19 cellular contexts compared by ENCODE assay signal in genomic region chrX:115017455-115017854, GRCh38. TPM values are rescaled to one million over a fixed set of nuclear protein-coding genes. Genes with fewer than 3 reads are reported as not detected.
A peak's percentile ranks its signal among the peaks of the same experiment; 100 is the strongest.
DNase-seq lines count a peak whose midpoint lies in the region; ATAC-seq, FAIRE-seq and TF ChIP-seq lines count a peak whose summit lies in the region.
"Had no signal": no experiment of that assay in that cellular context is flagged by ENCODE, and none has a peak within 500 bp of the region (broad histone marks: within the 10 kb centered on the region; RNA-seq: fewer than 3 reads in every experiment).

Gene IL13RA2, minus strand, starts transcription at chrX:115017616. Its CDS starts 347 bp downstream, at chrX:115017269.

- no peak within 1 kb of the TSS for H3K4me2 ChIP-seq in HepG2 (ENCODE audit: low read depth, low read length)
- no peak within 1 kb of the TSS for H3K4me2 ChIP-seq in GM12878 (ENCODE audit: control insufficient read depth, insufficient read depth)

- ATAC-seq in HepG2 = no peak
- ATAC-seq in right lobe of liver = no peak
- ATAC-seq in GM12878 = no peak
- ATAC-seq: activated naive CD8-positive, alpha-beta T cell treated with anti-CD3 and anti-CD28 coated beads, Interleukin-2, amount 50 U/mL, for 24 hours; HCT116 had no signal

- H3K79me2 ChIP-seq in HepG2 (ENCODE audit: insufficient read depth, low read length) = no peaks in the 10 kb centered on the region
- H3K79me2 ChIP-seq in GM12878 (ENCODE audit: control insufficient read depth, insufficient read depth, low read length) = no peaks in the 10 kb centered on the region

- no peaks in the 10 kb centered on the region for H3K4me1 ChIP-seq in HepG2 (ENCODE audit: insufficient read depth, low read length)
- no peaks in the 10 kb centered on the region for H3K4me1 ChIP-seq in right lobe of liver
- H3K4me1 ChIP-seq in GM12878 (ENCODE audit: control insufficient read depth, insufficient read depth, low read length) = no peaks in the 10 kb centered on the region
- H3K4me1 ChIP-seq: vagina had no signal

- intact Hi-C loops in HepG2 (cut with micrococcal nuclease; ENCODE audit: unreplicated experiment) = loop anchor here (5.0 kb wide), 1 partner anchor 475 kb away; no protein-coding TSS in a partner anchor
- intact Hi-C loops in right lobe of liver (cut with DNase I) = no loop called here
- intact Hi-C loops in GM12878 (cut with micrococcal nuclease; ENCODE audit: unreplicated experiment) = no loop called here

- H4K20me1 ChIP-seq in HepG2 (ENCODE audit: insufficient read depth, low read length) (no peaks in the 10 kb centered on the region), GM12878 (ENCODE audit: control insufficient read depth, insufficient read depth) (no peaks in the 10 kb centered on the region)

- no peak for TF ChIP-seq EP300 in HepG2 (IDR thresholded peaks at IDR 0.05; ENCODE audit: low read depth in 2 of 2, low read length in 2 of 2)
- no peak for TF ChIP-seq EP300 in HepG2 (CRISPR knock-in tag; IDR thresholded peaks at IDR 0.05; ENCODE audit: borderline replicate concordance)
- TF ChIP-seq EP300 in GM12878 (IDR thresholded peaks at IDR 0.05; ENCODE audit: borderline replicate concordance in 1 of 2, control insufficient read depth in 1 of 2, low read depth in 2 of 2, low read length in 2 of 2) = no peak

- no peaks in the 10 kb centered on the region for H3K27me3 Mint-ChIP-seq in activated CD4-positive, alpha-beta memory T cell treated with anti-CD3 and anti-CD28 coated beads, Interleukin-2, amount 10 ng/mL, durations not matched to agents 7 days and 5 days
- H3K27me3 Mint-ChIP-seq: activated naive CD8-positive, alpha-beta T cell treated with anti-CD3 and anti-CD28 coated beads, Interleukin-2, amount 50 U/mL, for 24 hours had no signal

- H3K36me3 ChIP-seq in HepG2 (replicated peaks in 1 of 2; ENCODE audit: control insufficient read depth in 1 of 2, insufficient read depth in 2 of 2, low read length in 2 of 2) (no peaks in the 10 kb centered on the region), right lobe of liver (no peaks in the 10 kb centered on the region), GM12878 (ENCODE audit: control insufficient read depth in 2 of 2, insufficient read depth in 2 of 2, low read length in 1 of 2) (no peaks in the 10 kb centered on the region)
- H3K36me3 ChIP-seq: vagina had no signal

- DNase-seq in HepG2 (ENCODE audit: low spot score) (no peak), right lobe of liver (no peak), GM12878 (ENCODE audit: low read depth, low spot score) (no peak), fibroblast of pulmonary artery (ENCODE audit: low read depth) (peak; percentile 51), NCI-H146 treated with DMSO at 0.1 percent for 48 hours (lab: John Stamatoyannopoulos, UW; ENCODE audit: unreplicated experiment) (no peak)
- DNase-seq in activated effector memory CD4-positive, alpha-beta T cell treated with Interleukin-2 at 50 U/mL for 16 hours = no peak
- no peak for DNase-seq in activated CD4-positive, alpha-beta memory T cell treated with anti-CD3 and anti-CD28 coated beads, Interleukin-2, amount 10 ng/mL, durations not matched to agents 7 days and 5 days
- no peak for DNase-seq in stimulated activated CD4-positive, alpha-beta T cell treated with anti-CD3 and anti-CD28 coated beads, Interleukin-4, amount 100 ng/mL, for 1 hour
- DNase-seq: activated T-cell treated with anti-CD3 and anti-CD28 coated beads, Interleukin-2, amount 50 U/mL, for 48 hours; NCI-H1436 treated with DMSO at 0.1 percent for 48 hours; NCI-H446 treated with DMSO at 0.1 percent for 48 hours; retina had no signal

- CTCF ChIA-PET in HepG2 (lab: Yijun Ruan, JAX; ENCODE audit: low intra/inter-chr PET ratio, low total read pairs) (no interaction called here), GM12878 (lab: Yijun Ruan, JAX) (interaction anchor here (0.7 to 2.3 kb wide), 10 partner anchors 9 to 392 kb away, joined by 3 to 17 read pairs (median 3); no protein-coding TSS in a partner anchor)
- CTCF ChIA-PET in activated CD4-positive, alpha-beta memory T cell treated with anti-CD3 and anti-CD28 coated beads, Interleukin-2, amount 10 ng/mL, durations not matched to agents 7 days and 5 days (lab: Charles Lee) = no interaction called here

- no peak for FAIRE-seq in HepG2 (lab: Jason Lieb, UNC)
- FAIRE-seq in GM12878 (lab: Jason Lieb, UNC) = no peak
- FAIRE-seq: endometrium, GM12892 had no signal

- no peak within 1 kb of the TSS for H3K4me3 ChIP-seq in HepG2 (replicated peaks in 1 of 3; ENCODE audit: insufficient read depth in 1 of 3, low read depth in 2 of 3, low read length in 3 of 3)
- H3K4me3 ChIP-seq in right lobe of liver = no peak within 1 kb of the TSS
- H3K4me3 ChIP-seq in GM12878 = no peak within 1 kb of the TSS
- peak within 1 kb of the TSS; percentile 19 for H3K4me3 ChIP-seq in fibroblast of pulmonary artery (replicated peaks; ENCODE audit: low read depth, low read length)
- H3K4me3 ChIP-seq: lung, vagina had no signal

- no peak within 1 kb of the TSS for H3K27ac ChIP-seq in HepG2 (ENCODE audit: extremely low read length, insufficient read depth, low read length)
- H3K27ac ChIP-seq in right lobe of liver = no peak within 1 kb of the TSS
- no peak within 1 kb of the TSS for H3K27ac ChIP-seq in GM12878 (ENCODE audit: control insufficient read depth, insufficient read depth)
- H3K27ac ChIP-seq: vagina had no signal

- no peak within 1 kb of the TSS for H3K27ac Mint-ChIP-seq in activated CD4-positive, alpha-beta memory T cell treated with anti-CD3 and anti-CD28 coated beads, Interleukin-2, amount 10 ng/mL, durations not matched to agents 7 days and 5 days
- H3K27ac Mint-ChIP-seq: activated naive CD8-positive, alpha-beta T cell treated with anti-CD3 and anti-CD28 coated beads, Interleukin-2, amount 50 U/mL, for 24 hours; nephron had no signal

- BruUV-seq in HepG2 (replicated peaks; lab: Mats Ljungman, UMichigan) (no TSS peak), GM12878 (replicated peaks; lab: Mats Ljungman, UMichigan) (no TSS peak)

- SMC1A ChIA-PET in GM12878 (lab: Charles Lee; ENCODE audit: uncharacterized antibody, unreplicated experiment) = interaction anchor here (1.4 kb wide), 1 partner anchor 24 kb away, joined by 4 read pairs; no protein-coding TSS in a partner anchor

- POLR2A ChIA-PET in HepG2 (lab: Yijun Ruan, JAX) = no interaction called here
- POLR2A ChIA-PET in GM12878 (lab: Charles Lee) = no interaction called here
- POLR2A ChIA-PET in activated CD4-positive, alpha-beta memory T cell treated with anti-CD3 and anti-CD28 coated beads, Interleukin-2, amount 10 ng/mL, durations not matched to agents 7 days and 5 days (lab: Charles Lee) = no interaction called here

- H3K4me3 Mint-ChIP-seq in activated CD4-positive, alpha-beta memory T cell treated with anti-CD3 and anti-CD28 coated beads, Interleukin-2, amount 10 ng/mL, durations not matched to agents 7 days and 5 days = no peak within 1 kb of the TSS
- H3K4me3 Mint-ChIP-seq: activated naive CD8-positive, alpha-beta T cell treated with anti-CD3 and anti-CD28 coated beads, Interleukin-2, amount 50 U/mL, for 24 hours; nephron had no signal

- TF ChIP-seq POLR2A in HepG2 (IDR thresholded peaks at IDR 0.05; ENCODE audit: insufficient read depth in 1 of 2, low read depth in 2 of 2, low read length in 2 of 2) = no peak
- TF ChIP-seq POLR2A in right lobe of liver (IDR thresholded peaks at IDR 0.05) = no peak
- no peak for TF ChIP-seq POLR2A in GM12878 (IDR thresholded peaks at IDR 0.05; ENCODE audit: low read depth, low read length)

- H2AFZ ChIP-seq in HepG2 (ENCODE audit: low read length) (no peak within 1 kb of the TSS), GM12878 (ENCODE audit: control insufficient read depth, low read depth, low read length) (no peak within 1 kb of the TSS)

- H3K27me3 ChIP-seq in HepG2 (ENCODE audit: control insufficient read depth in 1 of 2, insufficient read depth in 2 of 2, low read length in 2 of 2) (no peaks in the 10 kb centered on the region), right lobe of liver (peaks cover 0 to 5% of the 10 kb centered on the region in 2 donors), GM12878 (replicated peaks in 1 of 2; ENCODE audit: control insufficient read depth in 2 of 2, insufficient read depth in 2 of 2, low read length in 1 of 2) (no peaks in the 10 kb centered on the region)
- H3K27me3 ChIP-seq: vagina had no signal

- H3K9me3 ChIP-seq in HepG2 (ENCODE audit: low read length) = no peaks in the 10 kb centered on the region
- no peaks in the 10 kb centered on the region for H3K9me3 ChIP-seq in right lobe of liver
- H3K9me3 ChIP-seq in GM12878 (replicated peaks; ENCODE audit: control insufficient read depth, insufficient read depth, low read length) = no peaks in the 10 kb centered on the region
- H3K9me3 ChIP-seq: vagina had no signal

- 48% methylated on average over 11 of the region's 11 CpGs for WGBS in HepG2 (ENCODE audit: low lambda C conversion rate)
- WGBS in right lobe of liver (ENCODE audit: insufficient coverage, low coverage, low lambda C conversion rate, missing lambda C conversion rate) = 61% methylated on average over 11 of the region's 11 CpGs
- 54% methylated on average over 11 of the region's 11 CpGs for WGBS in GM12878 (ENCODE audit: insufficient coverage, insufficient replicate concordance, low lambda C conversion rate, missing lambda C conversion rate)

- RAD21 ChIA-PET in GM12878 (lab: Charles Lee; ENCODE audit: unreplicated experiment) = no interaction called here

- in situ Hi-C loops in HepG2 (cut with HindIII; ENCODE audit: extremely low pct_ligation_motif_present, low pct_unique_long_range_greater_than_20kb) = no loop called here
- in situ Hi-C loops in GM12878 (cut with MboI) = no loop called here

- TF ChIP-seq CTCF in HepG2 (CRISPR knock-in tag; IDR thresholded peaks at IDR 0.05) (no peak), right lobe of liver (IDR thresholded peaks at IDR 0.05) (no peak), GM12878 (IDR thresholded peaks at IDR 0.05 in 2 of 3, conservative IDR thresholded peaks at IDR 0.05 in 1 of 3; ENCODE audit: control insufficient read depth in 2 of 3, extremely low read depth in 1 of 3, insufficient read depth in 1 of 3, low read depth in 3 of 3, low read length in 3 of 3) (no peak), fibroblast of pulmonary artery (IDR thresholded peaks at IDR 0.05; ENCODE audit: low read length, missing control alignments) (no peak)

- no peak within 1 kb of the TSS for H3K9ac ChIP-seq in HepG2 (ENCODE audit: insufficient read depth, low read depth, low read length)
- no peak within 1 kb of the TSS for H3K9ac ChIP-seq in GM12878 (ENCODE audit: control insufficient read depth, insufficient read depth, low read length)

- no peaks in the 10 kb centered on the region for H3K4me1 Mint-ChIP-seq in activated CD4-positive, alpha-beta memory T cell treated with anti-CD3 and anti-CD28 coated beads, Interleukin-2, amount 10 ng/mL, durations not matched to agents 7 days and 5 days
- H3K4me1 Mint-ChIP-seq: activated naive CD8-positive, alpha-beta T cell treated with anti-CD3 and anti-CD28 coated beads, Interleukin-2, amount 50 U/mL, for 24 hours had no signal

- no peaks in the 10 kb centered on the region for H3K36me3 Mint-ChIP-seq in activated CD4-positive, alpha-beta memory T cell treated with anti-CD3 and anti-CD28 coated beads, Interleukin-2, amount 10 ng/mL, durations not matched to agents 7 days and 5 days (ENCODE audit: low read depth)

- TF ChIP-seq RAD21 in HepG2 (CRISPR knock-in tag; IDR thresholded peaks at IDR 0.05) (no peak), GM12878 (IDR thresholded peaks at IDR 0.05; ENCODE audit: insufficient read depth, low read depth, low read length) (no peak)

- H3K9me3 Mint-ChIP-seq in activated CD4-positive, alpha-beta memory T cell treated with anti-CD3 and anti-CD28 coated beads, Interleukin-2, amount 10 ng/mL, durations not matched to agents 7 days and 5 days = no peaks in the 10 kb centered on the region
- H3K9me3 Mint-ChIP-seq: activated naive CD8-positive, alpha-beta T cell treated with anti-CD3 and anti-CD28 coated beads, Interleukin-2, amount 50 U/mL, for 24 hours; nephron had no signal

RNA-seq across cellular contexts. Expression of gene IL13RA2, which starts in this region (rescaled TPM):
- total RNA-seq in HepG2 (2016; rRNA removed; fragmentation: Illumina TruSeq; extraction: Trizol) (not detected in 2 replicates), right lobe of liver (1 to 10 TPM in 5 of 6 experiments, under 1 TPM in 1; 0.57 to 6.8 (median 2.2) TPM), GM12878 (2014; rRNA removed) (not detected in 2 replicates), GM12878 (2014; rRNA removed; fragmentation: Illumina TruSeq; extraction: Trizol) (0.18 TPM in 1 of 2 replicates, not detected in the other), GM12878 (2021) (not detected in 2 replicates)
- not detected in 2 replicates for total RNA-seq in HepG2 (2016; cell fraction: cytosol; rRNA removed; fragmentation: Illumina TruSeq; extraction: Trizol; ENCODE audit: low read depth)
- not detected in 2 replicates for total RNA-seq in HepG2 (2016; cell fraction: insoluble cytoplasmic fraction; rRNA removed; fragmentation: Illumina TruSeq; extraction: Trizol)
- not detected in 2 replicates for total RNA-seq in HepG2 (2016; cell fraction: membrane; rRNA removed; fragmentation: Illumina TruSeq; extraction: Trizol)
- not detected in 2 replicates for total RNA-seq in HepG2 (2016; cell fraction: nucleus; rRNA removed; fragmentation: Illumina TruSeq; extraction: Trizol)
- polyA plus RNA-seq in HepG2 (2011; rRNA removed) (not detected in 2 replicates), GM12878 (2011; rRNA removed) (0.08 TPM in 1 of 2 replicates, not detected in the other), GM12878 (2014; fragmentation: Illumina TruSeq; extraction: Trizol) (not detected in 2 replicates), GM12878 (2014; fragmentation: Nextera tagmentation; extraction: Ambion mirVana) (not detected), GM12878 (2014; rRNA removed) (not detected in 2 replicates), GM12878 (2016; fragmentation: Nextera tagmentation; extraction: Ambion mirVana) (not detected)
- not detected in 2 replicates for polyA plus RNA-seq in HepG2 (2011; cell fraction: cytosol; rRNA removed)
- not detected in 2 replicates for polyA plus RNA-seq in HepG2 (2011; cell fraction: nucleus; rRNA removed)
- polyA plus RNA-seq in HepG2 (2012) = not detected in 2 replicates
- polyA plus RNA-seq in HepG2 (2016; cell fraction: cytosol; fragmentation: Illumina TruSeq; extraction: Trizol; ENCODE audit: low read depth) = not detected in 2 replicates
- polyA plus RNA-seq in HepG2 (2016; cell fraction: insoluble cytoplasmic fraction; fragmentation: Illumina TruSeq; extraction: Trizol; ENCODE audit: low read depth) = not detected in 2 replicates
- polyA plus RNA-seq in HepG2 (2016; cell fraction: membrane; fragmentation: Illumina TruSeq; extraction: Trizol; ENCODE audit: low read depth) = not detected in 2 replicates
- polyA plus RNA-seq in HepG2 (2016; cell fraction: nucleus; fragmentation: Illumina TruSeq; extraction: Trizol; ENCODE audit: insufficient read depth, low read depth) = not detected in 2 replicates
- polyA minus RNA-seq in HepG2 (2011; rRNA and poly(A)+ RNA removed; ENCODE audit: low replicate concordance) = not detected in 2 replicates
- polyA minus RNA-seq in HepG2 (2011; cell fraction: cytosol; rRNA and poly(A)+ RNA removed) = not detected in 2 replicates
- polyA minus RNA-seq in HepG2 (2011; cell fraction: nucleus; rRNA and poly(A)+ RNA removed) = not detected in 2 replicates
- total RNA-seq in GM12878 (2013; cell fraction: nucleolus; rRNA removed) = not detected in 2 replicates
- not detected for polyA plus RNA-seq in GM12878 (2011; ENCODE audit: low read depth)
- not detected in 2 replicates for polyA plus RNA-seq in GM12878 (2011; cell fraction: cytosol; rRNA removed)
- polyA plus RNA-seq in GM12878 (2011; cell fraction: nucleus; rRNA removed) = not detected in 2 replicates
- not detected in 2 replicates for polyA plus RNA-seq in GM12878 (2012)
- polyA minus RNA-seq in GM12878 (2011; rRNA and poly(A)+ RNA removed) = not detected in 2 replicates
- not detected in 2 replicates for polyA minus RNA-seq in GM12878 (2011; cell fraction: cytosol; rRNA and poly(A)+ RNA removed)
- polyA minus RNA-seq in GM12878 (2011; cell fraction: nucleus; rRNA and poly(A)+ RNA removed) = not detected in 2 replicates
- not detected for total RNA-seq in activated CD4-positive, alpha-beta memory T cell treated with anti-CD3 and anti-CD28 coated beads, Interleukin-2, amount 10 ng/mL, durations not matched to agents 7 days and 5 days
